ENCODE assay signal across 11 cellular contexts in the genomic region with DNA sequence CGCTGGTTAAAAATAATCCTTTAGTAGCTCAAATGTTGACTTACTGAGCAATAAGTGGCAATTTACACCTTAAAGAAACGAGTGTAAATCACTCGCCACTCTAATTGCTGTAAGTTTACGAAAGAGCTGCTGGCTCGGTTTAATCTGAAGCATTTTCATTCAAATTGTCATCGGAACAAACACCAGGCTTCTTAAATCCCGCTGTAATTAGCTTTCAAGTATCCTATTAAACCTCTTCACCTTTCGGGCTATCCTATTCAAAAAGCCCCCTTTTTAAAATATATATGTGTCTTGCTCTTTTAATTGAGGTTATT. TPM values are rescaled to one million over a fixed set of nuclear protein-coding genes. Genes with fewer than 3 reads are reported as not detected.
A peak's percentile ranks its signal among the peaks of the same experiment; 100 is the strongest.
DNase-seq lines count a peak whose midpoint lies in the region; ATAC-seq and TF ChIP-seq lines count a peak whose summit lies in the region.
"Had no signal": no experiment of that assay in that cellular context is flagged by ENCODE, and none has a peak within 500 bp of the region (broad histone marks: within the 10 kb centered on the region; RNA-seq: fewer than 3 reads in every experiment).

No MANE protein-coding gene starts in this region.

- H3K9me3 ChIP-seq in iPS-20b (ENCODE audit: insufficient read depth, low read depth, low read length): no peaks in the 10 kb centered on the region
- H3K9me3 ChIP-seq in testis: no peaks in the 10 kb centered on the region

- DNase-seq in activated naive CD4-positive, alpha-beta T cell treated with anti-CD3 and anti-CD28 coated beads, Interleukin-2, amount 10 ng/mL, durations not matched to agents 7 days and 5 days: no peak
- DNase-seq in activated naive CD4-positive, alpha-beta T cell treated with anti-CD3 and anti-CD28 coated beads, Interleukin-2, amount 50 U/mL, for 72 hours (ENCODE audit: low spot score in 2 of 2): no peak
- no peak for DNase-seq in activated CD4-positive, alpha-beta memory T cell treated with anti-CD3 and anti-CD28 coated beads, Interleukin-2, amount 10 ng/mL, durations not matched to agents 7 days and 5 days
- DNase-seq in testis (no peak), G401 (ENCODE audit: low spot score) (no peak), SKM-1 (lab: John Stamatoyannopoulos, UW; ENCODE audit: unreplicated experiment) (no peak)

- H3K36me3 Mint-ChIP-seq in activated naive CD4-positive, alpha-beta T cell treated with anti-CD3 and anti-CD28 coated beads, Interleukin-2, amount 10 ng/mL, durations not matched to agents 7 days and 5 days: peaks cover 8% of the 10 kb centered on the region
- H3K36me3 Mint-ChIP-seq in activated naive CD4-positive, alpha-beta T cell treated with anti-CD3 and anti-CD28 coated beads, Interleukin-2, amount 50 U/mL, for 72 hours: peaks cover 37 to 44% of the 10 kb centered on the region in 2 donors
- peaks cover 5% of the 10 kb centered on the region for H3K36me3 Mint-ChIP-seq in activated CD4-positive, alpha-beta memory T cell treated with anti-CD3 and anti-CD28 coated beads, Interleukin-2, amount 10 ng/mL, durations not matched to agents 7 days and 5 days (ENCODE audit: low read depth)

- peaks cover 73% of the 10 kb centered on the region for H3K27me3 Mint-ChIP-seq in activated naive CD4-positive, alpha-beta T cell treated with anti-CD3 and anti-CD28 coated beads, Interleukin-2, amount 10 ng/mL, durations not matched to agents 7 days and 5 days
- peaks cover 78% of the 10 kb centered on the region for H3K27me3 Mint-ChIP-seq in activated CD4-positive, alpha-beta memory T cell treated with anti-CD3 and anti-CD28 coated beads, Interleukin-2, amount 10 ng/mL, durations not matched to agents 7 days and 5 days

- H3K9me3 Mint-ChIP-seq in activated naive CD4-positive, alpha-beta T cell treated with anti-CD3 and anti-CD28 coated beads, Interleukin-2, amount 10 ng/mL, durations not matched to agents 7 days and 5 days: no peaks in the 10 kb centered on the region
- no peaks in the 10 kb centered on the region for H3K9me3 Mint-ChIP-seq in activated naive CD4-positive, alpha-beta T cell treated with anti-CD3 and anti-CD28 coated beads, Interleukin-2, amount 50 U/mL, for 72 hours
- no peaks in the 10 kb centered on the region for H3K9me3 Mint-ChIP-seq in activated CD4-positive, alpha-beta memory T cell treated with anti-CD3 and anti-CD28 coated beads, Interleukin-2, amount 10 ng/mL, durations not matched to agents 7 days and 5 days

- POLR2A ChIA-PET in activated CD4-positive, alpha-beta memory T cell treated with anti-CD3 and anti-CD28 coated beads, Interleukin-2, amount 10 ng/mL, durations not matched to agents 7 days and 5 days (lab: Charles Lee): no interaction called here

- H3K4me3 ChIP-seq in iPS-20b (ENCODE audit: low read length) (peak overlapping the region; percentile 66), testis (peak overlapping the region; percentile 3 to 39)
- H3K4me3 ChIP-seq: BLaER1 treated with 17β-estradiol and CSF1 and Interleukin-3, amounts not matched to agents 10 nM and 100 nM had no signal

- H3K36me3 ChIP-seq in iPS-20b (ENCODE audit: insufficient read depth, low read depth, low read length) (no peaks in the 10 kb centered on the region), testis (ENCODE audit: low read depth, missing control alignments) (no peaks in the 10 kb centered on the region)
- H3K36me3 ChIP-seq: BLaER1 treated with 17β-estradiol and CSF1 and Interleukin-3, amounts not matched to agents 10 nM and 100 nM had no signal

- H3K27ac Mint-ChIP-seq in activated naive CD4-positive, alpha-beta T cell treated with anti-CD3 and anti-CD28 coated beads, Interleukin-2, amount 10 ng/mL, durations not matched to agents 7 days and 5 days: no peak overlapping the region
- H3K27ac Mint-ChIP-seq in activated naive CD4-positive, alpha-beta T cell treated with anti-CD3 and anti-CD28 coated beads, Interleukin-2, amount 50 U/mL, for 72 hours: no peak overlapping the region
- H3K27ac Mint-ChIP-seq in activated CD4-positive, alpha-beta memory T cell treated with anti-CD3 and anti-CD28 coated beads, Interleukin-2, amount 10 ng/mL, durations not matched to agents 7 days and 5 days: no peak overlapping the region

- in situ Hi-C loops in G401 (cut with HindIII; ENCODE audit: low sequenced_read_pairs): no loop called here

- H3K27ac ChIP-seq in iPS-20b (ENCODE audit: low read length) (no peak overlapping the region), testis (no peak overlapping the region)
- H3K27ac ChIP-seq: BLaER1 treated with 17β-estradiol and CSF1 and Interleukin-3, amounts not matched to agents 10 nM and 100 nM had no signal

- intact Hi-C loops in testis (cut with DNase I; ENCODE audit: low total_unique reads): no loop called here

- TF ChIP-seq CTCF in testis (IDR thresholded peaks at IDR 0.05): no peak

- H3K4me3 Mint-ChIP-seq in activated naive CD4-positive, alpha-beta T cell treated with anti-CD3 and anti-CD28 coated beads, Interleukin-2, amount 10 ng/mL, durations not matched to agents 7 days and 5 days: peak overlapping the region; percentile 66
- peak overlapping the region; percentile 68 for H3K4me3 Mint-ChIP-seq in activated CD4-positive, alpha-beta memory T cell treated with anti-CD3 and anti-CD28 coated beads, Interleukin-2, amount 10 ng/mL, durations not matched to agents 7 days and 5 days

- ATAC-seq in activated naive CD4-positive, alpha-beta T cell treated with anti-CD3 and anti-CD28 coated beads, Interleukin-2, amount 50 U/mL, for 72 hours: no peak
- ATAC-seq in HG02870 (IDR thresholded peaks at IDR 0.05; ENCODE audit: unreplicated experiment): no peak
- ATAC-seq: Panc1 had no signal

- TF ChIP-seq POLR2A in testis (IDR thresholded peaks at IDR 0.05): no peak

- no peak overlapping the region; the same call in 1 of the 2 replicates for H3K9ac ChIP-seq in iPS-20b (ENCODE audit: low read depth, low read length)
- H3K9ac ChIP-seq: BLaER1 treated with 17β-estradiol and CSF1 and Interleukin-3, amounts not matched to agents 10 nM and 100 nM had no signal

- H3K27me3 ChIP-seq in iPS-20b (ENCODE audit: insufficient read depth, low read length) (peaks cover 100% of the 10 kb centered on the region), testis (peaks cover 3% of the 10 kb centered on the region)

- CTCF ChIA-PET in activated naive CD4-positive, alpha-beta T cell treated with anti-CD3 and anti-CD28 coated beads, Interleukin-2, amount 10 ng/mL, durations not matched to agents 7 days and 5 days (lab: Charles Lee): interaction anchor here (1.4 kb wide), 1 partner anchor 10 kb away, joined by 3 read pairs; no protein-coding TSS in a partner anchor
- CTCF ChIA-PET in activated CD4-positive, alpha-beta memory T cell treated with anti-CD3 and anti-CD28 coated beads, Interleukin-2, amount 10 ng/mL, durations not matched to agents 7 days and 5 days (lab: Charles Lee): interaction anchor here (0.7 to 1.3 kb wide), 2 partner anchors 361 to 611 kb away, joined by 3 read pairs; no protein-coding TSS in a partner anchor

- H3K4me1 ChIP-seq in iPS-20b (ENCODE audit: insufficient read depth, low read length) (peaks cover 28% of the 10 kb centered on the region), testis (no peaks in the 10 kb centered on the region)
- H3K4me1 ChIP-seq: BLaER1 treated with 17β-estradiol and CSF1 and Interleukin-3, amounts not matched to agents 10 nM and 100 nM had no signal

- H3K4me1 Mint-ChIP-seq in activated naive CD4-positive, alpha-beta T cell treated with anti-CD3 and anti-CD28 coated beads, Interleukin-2, amount 10 ng/mL, durations not matched to agents 7 days and 5 days: peaks cover 18% of the 10 kb centered on the region
- peaks cover 12% of the 10 kb centered on the region for H3K4me1 Mint-ChIP-seq in activated CD4-positive, alpha-beta memory T cell treated with anti-CD3 and anti-CD28 coated beads, Interleukin-2, amount 10 ng/mL, durations not matched to agents 7 days and 5 days

- WGBS in testis, 2 donors: 15% methylated on average over 8 of the region's 8 CpGs

RNA-seq across cellular contexts. Expression of a gene that starts 1.6 kb away (rescaled TPM):
- total RNA-seq in activated naive CD4-positive, alpha-beta T cell treated with anti-CD3 and anti-CD28 coated beads, Interleukin-2, amount 50 U/mL, for 72 hours: not detected
- total RNA-seq in activated CD4-positive, alpha-beta memory T cell treated with anti-CD3 and anti-CD28 coated beads, Interleukin-2, amount 10 ng/mL, durations not matched to agents 7 days and 5 days: not detected
- total RNA-seq in testis: 1 to 10 TPM; 1.4 to 2.9 TPM
- polyA plus RNA-seq in testis (ENCODE audit: insufficient read depth, low read depth, low replicate concordance): 1.7 TPM
- total RNA-seq in G401 (2014; rRNA removed; shearing (Covaris generic)): not detected in 2 replicates
- total RNA-seq: HepG2 had no signal
- polyA plus RNA-seq: HepG2 had no signal
